ENCODE assay signal across 27 cellular contexts in the genomic region with DNA sequence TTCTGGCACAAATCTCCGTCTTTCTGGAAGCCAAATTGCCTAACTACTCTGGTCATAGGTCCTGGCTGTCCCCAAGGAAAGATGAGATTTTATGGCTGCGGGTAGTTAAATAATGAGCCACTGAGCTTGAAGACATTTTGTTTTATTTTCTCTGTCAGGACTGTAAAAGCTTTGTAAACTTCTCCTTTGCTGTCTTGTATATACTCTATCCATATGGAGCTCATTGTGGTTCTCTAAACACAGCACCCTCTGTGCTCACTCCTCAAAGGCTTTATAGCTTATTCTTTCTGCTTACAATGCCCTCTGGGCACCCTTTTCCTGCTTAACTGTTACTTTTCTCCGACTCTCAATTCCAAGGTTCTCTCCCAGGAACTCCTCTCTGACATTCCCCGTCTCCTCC.
"Had no signal": no experiment of that assay in that cellular context is flagged by ENCODE, and none has a peak within 500 bp of the region (broad histone marks: within the 10 kb centered on the region; RNA-seq: fewer than 3 reads in every experiment).

No MANE protein-coding gene starts in this region.

- H3K9me3 ChIP-seq: esophagus squamous epithelium had no signal

- H3K9me3 Mint-ChIP-seq: activated CD4-positive, alpha-beta memory T cell treated with anti-CD3 and anti-CD28 coated beads, Interleukin-2, amount 10 ng/mL, durations not matched to agents 7 days and 5 days; activated CD4-positive, alpha-beta T cell treated with anti-CD3 and anti-CD28 coated beads, Interleukin-2, amount 10 ng/mL, durations not matched to agents 7 days and 5 days; activated naive CD4-positive, alpha-beta T cell treated with anti-CD3 and anti-CD28 coated beads, Interleukin-2, amount 10 ng/mL, durations not matched to agents 7 days and 5 days; activated naive CD4-positive, alpha-beta T cell treated with anti-CD3 and anti-CD28 coated beads, Interleukin-2, amount 50 U/mL, for 72 hours; activated naive CD8-positive, alpha-beta T cell treated with anti-CD3 and anti-CD28 coated beads, Interleukin-2, amount 10 ng/mL, durations not matched to agents 7 days and 5 days; activated T-cell treated with anti-CD3 and anti-CD28 coated beads, Interleukin-2, amount 50 U/mL, for 24 hours; activated T-cell treated with anti-CD3 and anti-CD28 coated beads, Interleukin-2, amount 50 U/mL, for 72 hours; dendritic cell treated with granulocyte-macrophage colony-stimulating factor and Interleukin-4, amounts not matched to agents 40 ng/mL and 50 ng/mL, for 4 days; endodermal cell had no signal

- DNase-seq: activated CD4-positive, alpha-beta memory T cell treated with anti-CD3 and anti-CD28 coated beads, Interleukin-2, amount 10 ng/mL, durations not matched to agents 7 days and 5 days; activated CD4-positive, alpha-beta T cell treated with anti-CD3 and anti-CD28 coated beads for 36 hours; activated CD4-positive, alpha-beta T cell treated with anti-CD3 and anti-CD28 coated beads, Interleukin-2, amount 10 ng/mL, durations not matched to agents 7 days and 5 days; activated CD4-positive, alpha-beta T cell treated with anti-CD3 and anti-CD28 coated beads, Interleukin-2, amount 50 U/mL, for 4 hours; activated CD4-positive, CD25-positive, alpha-beta regulatory T cell; activated CD4-positive, CD25-positive, alpha-beta regulatory T cell treated with anti-CD3 and anti-CD28 coated beads, Interleukin-2, amount 50 U/mL, for 72 hours; activated CD8-positive, alpha-beta memory T cell treated with anti-CD3 and anti-CD28 coated beads, Interleukin-2, amount 50 U/mL, for 48 hours; activated gamma-delta T cell; activated naive CD4-positive, alpha-beta T cell; activated naive CD4-positive, alpha-beta T cell treated with anti-CD3 and anti-CD28 coated beads, Interleukin-2, amount 10 ng/mL, durations not matched to agents 7 days and 5 days; activated naive CD8-positive, alpha-beta T cell treated with anti-CD3 and anti-CD28 coated beads, Interleukin-2, amount 10 ng/mL, durations not matched to agents 7 days and 5 days; activated T-cell treated with anti-CD3 and anti-CD28 coated beads for 4 hours; activated T-cell treated with anti-CD3 and anti-CD28 coated beads, Interleukin-2, amount 50 U/mL, for 24 hours; activated T-cell treated with anti-CD3 and anti-CD28 coated beads, Interleukin-2, amount 50 U/mL, for 72 hours; anterior cingulate cortex; brain microvascular endothelial cell; dorsolateral prefrontal cortex; effector memory CD4-positive, alpha-beta T cell; endodermal cell; erythroblast; esophagus squamous epithelium; head of caudate nucleus; T-helper 2 cell had no signal

- H3K27me3 Mint-ChIP-seq: activated CD4-positive, alpha-beta memory T cell treated with anti-CD3 and anti-CD28 coated beads, Interleukin-2, amount 10 ng/mL, durations not matched to agents 7 days and 5 days; activated CD4-positive, alpha-beta T cell treated with anti-CD3 and anti-CD28 coated beads, Interleukin-2, amount 10 ng/mL, durations not matched to agents 7 days and 5 days; activated naive CD4-positive, alpha-beta T cell treated with anti-CD3 and anti-CD28 coated beads, Interleukin-2, amount 10 ng/mL, durations not matched to agents 7 days and 5 days; activated naive CD8-positive, alpha-beta T cell treated with anti-CD3 and anti-CD28 coated beads, Interleukin-2, amount 10 ng/mL, durations not matched to agents 7 days and 5 days; dendritic cell treated with granulocyte-macrophage colony-stimulating factor and Interleukin-4, amounts not matched to agents 40 ng/mL and 50 ng/mL, for 4 days had no signal

- ATAC-seq: activated CD4-positive, alpha-beta T cell treated with anti-CD3 and anti-CD28 coated beads for 36 hours; activated naive CD4-positive, alpha-beta T cell treated with anti-CD3 and anti-CD28 coated beads, Interleukin-2, amount 50 U/mL, for 72 hours; activated T-cell treated with anti-CD3 and anti-CD28 coated beads, Interleukin-2, amount 50 U/mL, for 72 hours had no signal

- H3K4me3 ChIP-seq: coronary artery, dorsolateral prefrontal cortex, esophagus squamous epithelium had no signal

- H3K27ac Mint-ChIP-seq: activated CD4-positive, alpha-beta memory T cell treated with anti-CD3 and anti-CD28 coated beads, Interleukin-2, amount 10 ng/mL, durations not matched to agents 7 days and 5 days; activated CD4-positive, alpha-beta T cell treated with anti-CD3 and anti-CD28 coated beads for 36 hours; activated CD4-positive, alpha-beta T cell treated with anti-CD3 and anti-CD28 coated beads, Interleukin-2, amount 10 ng/mL, durations not matched to agents 7 days and 5 days; activated naive CD4-positive, alpha-beta T cell treated with anti-CD3 and anti-CD28 coated beads, Interleukin-2, amount 10 ng/mL, durations not matched to agents 7 days and 5 days; activated naive CD8-positive, alpha-beta T cell treated with anti-CD3 and anti-CD28 coated beads, Interleukin-2, amount 10 ng/mL, durations not matched to agents 7 days and 5 days; activated T-cell treated with anti-CD3 and anti-CD28 coated beads, Interleukin-2, amount 50 U/mL, for 24 hours; activated T-cell treated with anti-CD3 and anti-CD28 coated beads, Interleukin-2, amount 50 U/mL, for 72 hours; dendritic cell treated with granulocyte-macrophage colony-stimulating factor and Interleukin-4, amounts not matched to agents 40 ng/mL and 50 ng/mL, for 4 days; endodermal cell had no signal

- H3K4me1 Mint-ChIP-seq: activated CD4-positive, alpha-beta memory T cell treated with anti-CD3 and anti-CD28 coated beads, Interleukin-2, amount 10 ng/mL, durations not matched to agents 7 days and 5 days; activated CD4-positive, alpha-beta T cell treated with anti-CD3 and anti-CD28 coated beads for 36 hours; activated CD4-positive, alpha-beta T cell treated with anti-CD3 and anti-CD28 coated beads, Interleukin-2, amount 10 ng/mL, durations not matched to agents 7 days and 5 days; activated naive CD4-positive, alpha-beta T cell treated with anti-CD3 and anti-CD28 coated beads, Interleukin-2, amount 10 ng/mL, durations not matched to agents 7 days and 5 days; activated naive CD8-positive, alpha-beta T cell treated with anti-CD3 and anti-CD28 coated beads, Interleukin-2, amount 10 ng/mL, durations not matched to agents 7 days and 5 days; central memory CD8-positive, alpha-beta T cell; endodermal cell had no signal

- H3K27me3 ChIP-seq: brain microvascular endothelial cell, esophagus squamous epithelium had no signal

- H3K36me3 Mint-ChIP-seq: activated naive CD4-positive, alpha-beta T cell treated with anti-CD3 and anti-CD28 coated beads, Interleukin-2, amount 10 ng/mL, durations not matched to agents 7 days and 5 days; activated naive CD4-positive, alpha-beta T cell treated with anti-CD3 and anti-CD28 coated beads, Interleukin-2, amount 50 U/mL, for 72 hours; activated naive CD8-positive, alpha-beta T cell treated with anti-CD3 and anti-CD28 coated beads, Interleukin-2, amount 10 ng/mL, durations not matched to agents 7 days and 5 days had no signal

- H3K27ac ChIP-seq: brain microvascular endothelial cell, coronary artery, dorsolateral prefrontal cortex, esophagus squamous epithelium had no signal

- H3K4me1 ChIP-seq: esophagus squamous epithelium had no signal

- H3K4me3 Mint-ChIP-seq: activated CD4-positive, alpha-beta memory T cell treated with anti-CD3 and anti-CD28 coated beads, Interleukin-2, amount 10 ng/mL, durations not matched to agents 7 days and 5 days; activated CD4-positive, alpha-beta T cell treated with anti-CD3 and anti-CD28 coated beads for 36 hours; activated CD4-positive, alpha-beta T cell treated with anti-CD3 and anti-CD28 coated beads, Interleukin-2, amount 10 ng/mL, durations not matched to agents 7 days and 5 days; activated naive CD4-positive, alpha-beta T cell treated with anti-CD3 and anti-CD28 coated beads, Interleukin-2, amount 10 ng/mL, durations not matched to agents 7 days and 5 days; activated naive CD8-positive, alpha-beta T cell treated with anti-CD3 and anti-CD28 coated beads, Interleukin-2, amount 10 ng/mL, durations not matched to agents 7 days and 5 days; activated T-cell treated with anti-CD3 and anti-CD28 coated beads, Interleukin-2, amount 50 U/mL, for 24 hours; activated T-cell treated with anti-CD3 and anti-CD28 coated beads, Interleukin-2, amount 50 U/mL, for 72 hours; central memory CD8-positive, alpha-beta T cell; dendritic cell treated with granulocyte-macrophage colony-stimulating factor and Interleukin-4, amounts not matched to agents 40 ng/mL and 50 ng/mL, for 4 days; endodermal cell had no signal

- H3K36me3 ChIP-seq: brain microvascular endothelial cell, esophagus squamous epithelium had no signal
